ENCODE assay signal across 1 cellular context in genomic region chr9:98706651-98707103, GRCh38.
TF ChIP-seq lines count a peak whose summit lies in the region.

No MANE protein-coding gene starts in this region.

TF ChIP-seq in K562, 482 proteins besides CTCF, POLR2A, EP300 and RAD21:
- TF ChIP-seq PHTF2 (CRISPR knock-in tag; IDR thresholded peaks at IDR 0.05) = no peak
- TF ChIP-seq EGR1 (conservative IDR thresholded peaks at IDR 0.05) = no peak
- TF ChIP-seq ZC3H4 (CRISPR knock-in tag; IDR thresholded peaks at IDR 0.05; ENCODE audit: borderline replicate concordance) = no peak
- TF ChIP-seq CEBPG (CRISPR knock-in tag; IDR thresholded peaks at IDR 0.05) = no peak
- peak; percentile 64 to 78 for TF ChIP-seq CEBPG (tag; conservative IDR thresholded peaks at IDR 0.05 in 1 of 2, IDR thresholded peaks at IDR 0.05 in 1 of 2)
- TF ChIP-seq ADNP (tag; IDR thresholded peaks at IDR 0.05) = no peak
- no peak for TF ChIP-seq TAL1 (IDR thresholded peaks at IDR 0.05)
- TF ChIP-seq ZNF655 (CRISPR knock-in tag; IDR thresholded peaks at IDR 0.05) = no peak
- peak; percentile 59 for TF ChIP-seq CEBPB (tag; IDR thresholded peaks at IDR 0.05)
- TF ChIP-seq CBFB (CRISPR knock-in tag; IDR thresholded peaks at IDR 0.05) = no peak
- TF ChIP-seq AFF4 (CRISPR knock-in tag; IDR thresholded peaks at IDR 0.05) = no peak
- no peak for TF ChIP-seq NRF1 (conservative IDR thresholded peaks at IDR 0.05 in 1 of 2, IDR thresholded peaks at IDR 0.05 in 1 of 2)
- TF ChIP-seq ATF3 (IDR thresholded peaks at IDR 0.05) = peak; percentile 82
- no peak for TF ChIP-seq ATF3 (CRISPR knock-in tag; conservative IDR thresholded peaks at IDR 0.05)
